Comparison of ENCODE assay signal across 8 cellular contexts in genomic region chr11:8682219-8683114, GRCh38. TPM values are rescaled to one million over a fixed set of nuclear protein-coding genes. Genes with fewer than 3 reads are reported as not detected.
DNase-seq lines count a peak whose midpoint lies in the region; ATAC-seq, FAIRE-seq and TF ChIP-seq lines count a peak whose summit lies in the region.

Gene RPL27A (plus strand): TSS chr11:8682792. CDS start chr11:8682814, 22 bp downstream.
A gene with protein sequence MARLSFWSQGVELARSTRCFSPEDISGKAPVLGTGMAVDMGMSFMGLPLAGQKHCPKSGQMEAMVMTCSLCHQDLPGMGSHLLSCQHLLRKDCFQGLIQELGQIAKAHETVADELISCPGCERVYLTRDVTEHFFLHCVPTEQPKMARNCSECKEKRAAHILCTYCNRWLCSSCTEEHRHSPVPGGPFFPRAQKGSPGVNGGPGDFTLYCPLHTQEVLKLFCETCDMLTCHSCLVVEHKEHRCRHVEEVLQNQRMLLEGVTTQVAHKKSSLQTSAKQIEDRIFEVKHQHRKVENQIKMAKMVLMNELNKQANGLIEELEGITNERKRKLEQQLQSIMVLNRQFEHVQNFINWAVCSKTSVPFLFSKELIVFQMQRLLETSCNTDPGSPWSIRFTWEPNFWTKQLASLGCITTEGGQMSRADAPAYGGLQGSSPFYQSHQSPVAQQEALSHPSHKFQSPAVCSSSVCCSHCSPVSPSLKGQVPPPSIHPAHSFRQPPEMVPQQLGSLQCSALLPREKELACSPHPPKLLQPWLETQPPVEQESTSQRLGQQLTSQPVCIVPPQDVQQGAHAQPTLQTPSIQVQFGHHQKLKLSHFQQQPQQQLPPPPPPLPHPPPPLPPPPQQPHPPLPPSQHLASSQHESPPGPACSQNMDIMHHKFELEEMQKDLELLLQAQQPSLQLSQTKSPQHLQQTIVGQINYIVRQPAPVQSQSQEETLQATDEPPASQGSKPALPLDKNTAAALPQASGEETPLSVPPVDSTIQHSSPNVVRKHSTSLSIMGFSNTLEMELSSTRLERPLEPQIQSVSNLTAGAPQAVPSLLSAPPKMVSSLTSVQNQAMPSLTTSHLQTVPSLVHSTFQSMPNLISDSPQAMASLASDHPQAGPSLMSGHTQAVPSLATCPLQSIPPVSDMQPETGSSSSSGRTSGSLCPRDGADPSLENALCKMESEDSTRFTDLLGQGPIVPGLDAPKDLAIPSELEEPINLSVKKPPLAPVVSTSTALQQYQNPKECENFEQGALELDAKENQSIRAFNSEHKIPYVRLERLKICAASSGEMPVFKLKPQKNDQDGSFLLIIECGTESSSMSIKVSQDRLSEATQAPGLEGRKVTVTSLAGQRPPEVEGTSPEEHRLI (N-terminal part only) (minus strand): TSS chr11:8682665. CDS start chr11:8672274, 10,391 bp downstream.

- intact Hi-C loops in CD14-positive monocyte (cut with micrococcal nuclease) (loop anchor here (5.0 to 10.0 kb wide), 4 partner anchors 280 to 698 kb away; partner anchors contain the start of genes EIF3F (in 1 of the 2), TMEM41B (in 1 of the 2) and TMEM9B (in 1 of the 2)), HepG2 (cut with micrococcal nuclease; ENCODE audit: unreplicated experiment) (loop anchor here (5.0 kb wide), 1 partner anchor 230 kb away; the partner anchor contains the start of gene AKIP1)

- no peak within 1 kb of the TSS for H2AFZ ChIP-seq in HepG2 (ENCODE audit: low read length)

- peaks cover 0 to 6% (median 0%) of the 10 kb centered on the region in 7 donors for H3K9me3 Mint-ChIP-seq in CD14-positive monocyte

- peak; percentile 99 for TF ChIP-seq POLR2A in HepG2 (IDR thresholded peaks at IDR 0.05; ENCODE audit: insufficient read depth in 1 of 2, low read depth in 2 of 2, low read length in 2 of 2)

- peaks cover 0 to 7% of the 10 kb centered on the region in 2 experiments; a peak in 1 of 5 replicates for H3K27me3 ChIP-seq in HepG2 (ENCODE audit: control insufficient read depth in 1 of 2, insufficient read depth in 2 of 2, low read length in 2 of 2)

- FAIRE-seq in HepG2 (lab: Jason Lieb, UNC): peak; percentile 68

- TF ChIP-seq CTCF in CD14-positive monocyte (IDR thresholded peaks at IDR 0.05): no peak
- peak; percentile 26 for TF ChIP-seq CTCF in HepG2 (CRISPR knock-in tag; IDR thresholded peaks at IDR 0.05)

- CTCF ChIA-PET in HepG2 (lab: Yijun Ruan, JAX; ENCODE audit: low intra/inter-chr PET ratio, low total read pairs): no interaction called here

- peak; percentile 20; the same call in 1 of the 2 replicates for TF ChIP-seq RAD21 in HepG2 (CRISPR knock-in tag; IDR thresholded peaks at IDR 0.05)

- H3K4me2 ChIP-seq in HepG2 (ENCODE audit: low read depth, low read length): peak within 1 kb of the TSS; percentile 89

- H3K36me3 ChIP-seq in HepG2 (replicated peaks in 1 of 2; ENCODE audit: control insufficient read depth in 1 of 2, insufficient read depth in 2 of 2, low read length in 2 of 2): peaks cover 10 to 23% of the 10 kb centered on the region in 2 experiments; a peak in 4 of 5 replicates

- DNase-seq in CD14-positive monocyte (ENCODE audit: low spot score): peak; percentile 99
- peak; percentile 97 for DNase-seq in NCI-H748 (lab: John Stamatoyannopoulos, UW; ENCODE audit: unreplicated experiment)
- peak; percentile 99 for DNase-seq in activated CD4-positive, alpha-beta T cell treated with anti-CD3 and anti-CD28 coated beads, Interleukin-2, amount 50 U/mL, for 1 hour
- peak; percentile 26 for DNase-seq in cortex of kidney (lab: John Stamatoyannopoulos, UW)
- DNase-seq in HepG2 (ENCODE audit: low spot score): peak; percentile 92
- peak; percentile 99 for DNase-seq in stimulated activated CD4-positive, alpha-beta T cell treated with anti-CD3 and anti-CD28 coated beads, Interleukin-2, amount 100 ng/mL, for 48 hours

- H3K79me2 ChIP-seq in HepG2 (ENCODE audit: insufficient read depth, low read length): peaks cover 37% of the 10 kb centered on the region

- 1% methylated on average over 50 of the region's 73 CpGs for WGBS in HepG2 (ENCODE audit: low lambda C conversion rate)

- TF ChIP-seq EP300 in HepG2 (IDR thresholded peaks at IDR 0.05; ENCODE audit: low read depth in 2 of 2, low read length in 2 of 2) (no peak; a peak in 1 of 4 replicates), HepG2 (CRISPR knock-in tag; IDR thresholded peaks at IDR 0.05; ENCODE audit: borderline replicate concordance) (no peak)

- BruUV-seq in HepG2 (replicated peaks; lab: Mats Ljungman, UMichigan): TSS peak; percentile 90

- H3K4me1 Mint-ChIP-seq in CD14-positive monocyte: peaks cover 27% of the 10 kb centered on the region

- peaks cover 36 to 37% of the 10 kb centered on the region in 2 donors for H3K36me3 Mint-ChIP-seq in CD14-positive monocyte

- peak within 1 kb of the TSS; percentile 90 to 92 for H3K4me3 Mint-ChIP-seq in CD14-positive monocyte

- peak within 1 kb of the TSS; percentile 96 to 100 (median 99) for H3K4me3 ChIP-seq in HepG2 (replicated peaks in 1 of 3; ENCODE audit: insufficient read depth in 1 of 3, low read depth in 2 of 3, low read length in 3 of 3)

- in situ Hi-C loops in HepG2 (cut with HindIII; ENCODE audit: extremely low pct_ligation_motif_present, low pct_unique_long_range_greater_than_20kb): loop anchor here (25.0 kb wide), 1 partner anchor 280 kb away; the partner anchor contains the start of gene TMEM9B

- H3K27ac ChIP-seq in HepG2 (ENCODE audit: extremely low read length, insufficient read depth, low read length): peak within 1 kb of the TSS; percentile 97

- H3K27ac Mint-ChIP-seq in CD14-positive monocyte: peak within 1 kb of the TSS; percentile 94 to 99 (median 97)

- ATAC-seq in GM19395 (IDR thresholded peaks at IDR 0.05; ENCODE audit: unreplicated experiment) (peak; percentile 97), HG03558 (IDR thresholded peaks at IDR 0.05; ENCODE audit: extremely low read depth, unreplicated experiment) (peak; percentile 73), HepG2 (peak; percentile 93)

- POLR2A ChIA-PET in HepG2 (lab: Yijun Ruan, JAX): interaction anchor here (0.6 to 3.3 kb wide), 22 partner anchors 17 to 282 kb away, joined by 3 to 43 read pairs (median 4); partner anchors contain the start of gene TMEM9B

- no peaks in the 10 kb centered on the region for H3K9me3 ChIP-seq in HepG2 (ENCODE audit: low read length)

- peaks cover 26% of the 10 kb centered on the region for H4K20me1 ChIP-seq in HepG2 (ENCODE audit: insufficient read depth, low read length)

- H3K9ac ChIP-seq in HepG2 (ENCODE audit: insufficient read depth, low read depth, low read length): peak within 1 kb of the TSS; percentile 100

- peaks cover 73% of the 10 kb centered on the region for H3K4me1 ChIP-seq in HepG2 (ENCODE audit: insufficient read depth, low read length)

- H3K27me3 Mint-ChIP-seq in CD14-positive monocyte (ENCODE audit: low read depth in 3 of 3): no peaks in the 10 kb centered on the region

RNA-seq across cellular contexts. Expression of gene RPL27A, which starts in this region (rescaled TPM):
- polyA plus RNA-seq in CD14-positive monocyte (1,000 to 10,000 TPM; 1,091 to 1,233 TPM), HepG2 (2011; rRNA removed) (1,417 and 1,531 TPM in 2 replicates)
- 2,153 and 2,707 TPM in 2 replicates for total RNA-seq in HepG2 (2016; rRNA removed; fragmentation: Illumina TruSeq; extraction: Trizol)
- 3,399 and 3,946 TPM in 2 replicates for total RNA-seq in HepG2 (2016; cell fraction: cytosol; rRNA removed; fragmentation: Illumina TruSeq; extraction: Trizol; ENCODE audit: low read depth)
- 2,233 and 2,738 TPM in 2 replicates for total RNA-seq in HepG2 (2016; cell fraction: insoluble cytoplasmic fraction; rRNA removed; fragmentation: Illumina TruSeq; extraction: Trizol)
- total RNA-seq in HepG2 (2016; cell fraction: membrane; rRNA removed; fragmentation: Illumina TruSeq; extraction: Trizol): 4,869 and 5,089 TPM in 2 replicates
- total RNA-seq in HepG2 (2016; cell fraction: nucleus; rRNA removed; fragmentation: Illumina TruSeq; extraction: Trizol): 939 and 964 TPM in 2 replicates
- polyA plus RNA-seq in HepG2 (2011; cell fraction: cytosol; rRNA removed): 1,474 and 2,087 TPM in 2 replicates
- 305 and 370 TPM in 2 replicates for polyA plus RNA-seq in HepG2 (2011; cell fraction: nucleus; rRNA removed)
- polyA plus RNA-seq in HepG2 (2012): 1,992 and 2,004 TPM in 2 replicates
- polyA plus RNA-seq in HepG2 (2016; cell fraction: cytosol; fragmentation: Illumina TruSeq; extraction: Trizol; ENCODE audit: low read depth): 4,970 and 5,082 TPM in 2 replicates
- 3,334 and 3,710 TPM in 2 replicates for polyA plus RNA-seq in HepG2 (2016; cell fraction: insoluble cytoplasmic fraction; fragmentation: Illumina TruSeq; extraction: Trizol; ENCODE audit: low read depth)
- 5,948 and 6,204 TPM in 2 replicates for polyA plus RNA-seq in HepG2 (2016; cell fraction: membrane; fragmentation: Illumina TruSeq; extraction: Trizol; ENCODE audit: low read depth)
- 1,777 and 1,903 TPM in 2 replicates for polyA plus RNA-seq in HepG2 (2016; cell fraction: nucleus; fragmentation: Illumina TruSeq; extraction: Trizol; ENCODE audit: insufficient read depth, low read depth)
- polyA minus RNA-seq in HepG2 (2011; rRNA and poly(A)+ RNA removed; ENCODE audit: low replicate concordance): 284 and 635 TPM in 2 replicates
- polyA minus RNA-seq in HepG2 (2011; cell fraction: cytosol; rRNA and poly(A)+ RNA removed): 320 and 336 TPM in 2 replicates
- polyA minus RNA-seq in HepG2 (2011; cell fraction: nucleus; rRNA and poly(A)+ RNA removed): 339 and 420 TPM in 2 replicates

RNA-seq across cellular contexts. Expression of the second gene that starts in this region (rescaled TPM):
- under 1 TPM; 0.04 to 0.47 TPM for polyA plus RNA-seq in CD14-positive monocyte
- total RNA-seq in HepG2 (2016; rRNA removed; fragmentation: Illumina TruSeq; extraction: Trizol): 4.9 and 5.6 TPM in 2 replicates
- 1.4 and 2.4 TPM in 2 replicates for total RNA-seq in HepG2 (2016; cell fraction: cytosol; rRNA removed; fragmentation: Illumina TruSeq; extraction: Trizol; ENCODE audit: low read depth)
- total RNA-seq in HepG2 (2016; cell fraction: insoluble cytoplasmic fraction; rRNA removed; fragmentation: Illumina TruSeq; extraction: Trizol): 4.9 and 5.0 TPM in 2 replicates
- total RNA-seq in HepG2 (2016; cell fraction: membrane; rRNA removed; fragmentation: Illumina TruSeq; extraction: Trizol): 1.9 and 2.3 TPM in 2 replicates
- 19.3 and 22.0 TPM in 2 replicates for total RNA-seq in HepG2 (2016; cell fraction: nucleus; rRNA removed; fragmentation: Illumina TruSeq; extraction: Trizol)
- 6.1 and 7.6 TPM in 2 replicates for polyA plus RNA-seq in HepG2 (2011; rRNA removed)
- 1.7 and 1.8 TPM in 2 replicates for polyA plus RNA-seq in HepG2 (2011; cell fraction: cytosol; rRNA removed)
- 24.5 and 26.0 TPM in 2 replicates for polyA plus RNA-seq in HepG2 (2011; cell fraction: nucleus; rRNA removed)
- polyA plus RNA-seq in HepG2 (2012): 5.0 and 5.3 TPM in 2 replicates
- polyA plus RNA-seq in HepG2 (2016; cell fraction: cytosol; fragmentation: Illumina TruSeq; extraction: Trizol; ENCODE audit: low read depth): 0.43 and 0.66 TPM in 2 replicates
- polyA plus RNA-seq in HepG2 (2016; cell fraction: insoluble cytoplasmic fraction; fragmentation: Illumina TruSeq; extraction: Trizol; ENCODE audit: low read depth): 2.1 and 3.1 TPM in 2 replicates
- 1.2 and 1.3 TPM in 2 replicates for polyA plus RNA-seq in HepG2 (2016; cell fraction: membrane; fragmentation: Illumina TruSeq; extraction: Trizol; ENCODE audit: low read depth)
- polyA plus RNA-seq in HepG2 (2016; cell fraction: nucleus; fragmentation: Illumina TruSeq; extraction: Trizol; ENCODE audit: insufficient read depth, low read depth): 18.3 and 20.6 TPM in 2 replicates
- 6.2 and 10.3 TPM in 2 replicates for polyA minus RNA-seq in HepG2 (2011; rRNA and poly(A)+ RNA removed; ENCODE audit: low replicate concordance)
- polyA minus RNA-seq in HepG2 (2011; cell fraction: cytosol; rRNA and poly(A)+ RNA removed): 1.2 and 2.4 TPM in 2 replicates
- 26.0 and 33.4 TPM in 2 replicates for polyA minus RNA-seq in HepG2 (2011; cell fraction: nucleus; rRNA and poly(A)+ RNA removed)

Comparison
In these comparisons a context has a peak if more than half of its experiments do, and no peak if none do; other contexts are left out.
1. Peak in every context shown above with its lines: DNase-seq, ATAC-seq, H3K4me3 ChIP-seq and H3K27ac ChIP-seq.
2. DNase-seq: peak in every context shown above with its lines; median percentile 99 in CD14-positive monocyte; 99 in activated CD4-positive, alpha-beta T cell treated with anti-CD3 and anti-CD28 coated beads, Interleukin-2, amount 50 U/mL, for 1 hour; 99 in stimulated activated CD4-positive, alpha-beta T cell treated with anti-CD3 and anti-CD28 coated beads, Interleukin-2, amount 100 ng/mL, for 48 hours; 97 in NCI-H748; 92 in HepG2; 26 in cortex of kidney.